In genomic region chr9:81162361-81162760, GRCh38 we compare ENCODE assay signal across 23 cellular contexts.
DNase-seq lines count a peak whose midpoint lies in the region; ATAC-seq, FAIRE-seq and TF ChIP-seq lines count a peak whose summit lies in the region.
"Had no signal": no experiment of that assay in that cellular context is flagged by ENCODE, and none has a peak within 500 bp of the region (broad histone marks: within the 10 kb centered on the region; RNA-seq: fewer than 3 reads in every experiment).

No MANE protein-coding gene starts in this region.

- intact Hi-C loops in HepG2 (cut with micrococcal nuclease; ENCODE audit: unreplicated experiment) (no loop called here), right lobe of liver (cut with DNase I) (no loop called here)

- no peak for DNase-seq in HepG2 (ENCODE audit: low spot score)
- DNase-seq in right lobe of liver: no peak
- DNase-seq in NCI-H226: peak; percentile 19
- DNase-seq in WTC11 (ENCODE audit: low spot score): no peak
- DNase-seq in neural progenitor cell (ENCODE audit: low spot score): no peak
- no peak for DNase-seq in stimulated activated CD4-positive, alpha-beta T cell treated with anti-CD3 and anti-CD28 coated beads, Interleukin-2, amount 100 ng/mL, for 24 hours
- no peak for DNase-seq in DMS 273 treated with DMSO at 0.1 percent for 48 hours (lab: John Stamatoyannopoulos, UW)
- DNase-seq in GM10248 (ENCODE audit: extremely low spot score): no peak
- DNase-seq: 8988T; ACHN; BE2C; CD4-positive, alpha-beta T cell; CD8-positive, alpha-beta T cell; COR-L47; DMS79 treated with DMSO at 0.1 percent for 48 hours; GF-D8 had no signal

- H3K79me2 ChIP-seq in HepG2 (ENCODE audit: insufficient read depth, low read length) (no peaks in the 10 kb centered on the region), neural progenitor cell (ENCODE audit: low read depth) (no peaks in the 10 kb centered on the region)

- TF ChIP-seq EP300 in HepG2 (IDR thresholded peaks at IDR 0.05; ENCODE audit: low read depth in 2 of 2, low read length in 2 of 2) (no peak), HepG2 (CRISPR knock-in tag; IDR thresholded peaks at IDR 0.05; ENCODE audit: borderline replicate concordance) (no peak)

- 2% methylated on average over 7 of the region's 11 CpGs for whole genome bisulfite sequencing in HepG2 (ENCODE audit: low lambda C conversion rate)
- 75% methylated on average over 4 of the region's 11 CpGs for WGBS in right lobe of liver (ENCODE audit: insufficient coverage, low coverage, low lambda C conversion rate, missing lambda C conversion rate)

- no TSS peak for BruUV-seq in HepG2 (replicated peaks; lab: Mats Ljungman, UMichigan)

- H3K4me1 Mint-ChIP-seq in WTC11 (peaks cover 10% of the 10 kb centered on the region), neural progenitor cell (no peaks in the 10 kb centered on the region)

- H3K4me2 ChIP-seq in HepG2 (ENCODE audit: low read depth, low read length): no peak overlapping the region
- H3K4me2 ChIP-seq in neural progenitor cell: no peak overlapping the region
- H3K4me2 ChIP-seq: BLaER1 had no signal

- CTCF ChIA-PET in HepG2 (lab: Yijun Ruan, JAX; ENCODE audit: low intra/inter-chr PET ratio, low total read pairs): no interaction called here
- CTCF ChIA-PET in WTC11 (lab: Charles Lee): no interaction called here
- CTCF ChIA-PET in GM10248 (lab: Yijun Ruan, JAX): no interaction called here

- H3K4me3 ChIP-seq in HepG2 (replicated peaks in 1 of 3; ENCODE audit: insufficient read depth in 1 of 3, low read depth in 2 of 3, low read length in 3 of 3) (no peak overlapping the region), right lobe of liver (no peak overlapping the region), neural progenitor cell (no peak overlapping the region)
- H3K4me3 ChIP-seq: BLaER1, GM12878 had no signal

- TF ChIP-seq POLR2A in HepG2 (IDR thresholded peaks at IDR 0.05; ENCODE audit: insufficient read depth in 1 of 2, low read depth in 2 of 2, low read length in 2 of 2): no peak
- no peak for TF ChIP-seq POLR2A in right lobe of liver (IDR thresholded peaks at IDR 0.05)

- no peak overlapping the region for H3K9ac ChIP-seq in HepG2 (ENCODE audit: insufficient read depth, low read depth, low read length)
- H3K9ac ChIP-seq in neural progenitor cell: no peak overlapping the region
- H3K9ac ChIP-seq: BLaER1 had no signal

- H3K4me1 ChIP-seq in HepG2 (ENCODE audit: insufficient read depth, low read length): no peaks in the 10 kb centered on the region
- no peaks in the 10 kb centered on the region for H3K4me1 ChIP-seq in right lobe of liver
- H3K4me1 ChIP-seq in neural progenitor cell: no peaks in the 10 kb centered on the region
- H3K4me1 ChIP-seq: BE2C, BLaER1 had no signal

- no peaks in the 10 kb centered on the region for H3K9me3 ChIP-seq in HepG2 (ENCODE audit: low read length)
- no peaks in the 10 kb centered on the region for H3K9me3 ChIP-seq in right lobe of liver
- no peaks in the 10 kb centered on the region for H3K9me3 ChIP-seq in neural progenitor cell (ENCODE audit: low read depth)
- H3K9me3 ChIP-seq: BE2C had no signal

- H3K36me3 ChIP-seq in HepG2 (replicated peaks in 1 of 2; ENCODE audit: control insufficient read depth in 1 of 2, insufficient read depth in 2 of 2, low read length in 2 of 2) (no peaks in the 10 kb centered on the region), right lobe of liver (no peaks in the 10 kb centered on the region), neural progenitor cell (no peaks in the 10 kb centered on the region)
- H3K36me3 ChIP-seq: BE2C, BLaER1 had no signal

- H3K27ac Mint-ChIP-seq in WTC11 (no peak overlapping the region), neural progenitor cell (no peak overlapping the region)
- H3K27ac Mint-ChIP-seq: CD4-positive, alpha-beta T cell; CD8-positive, alpha-beta T cell had no signal

- no peaks in the 10 kb centered on the region for H3K27me3 ChIP-seq in HepG2 (ENCODE audit: control insufficient read depth in 1 of 2, insufficient read depth in 2 of 2, low read length in 2 of 2)
- H3K27me3 ChIP-seq in right lobe of liver: no peaks in the 10 kb centered on the region
- H3K27me3 ChIP-seq in neural progenitor cell: no peaks in the 10 kb centered on the region
- H3K27me3 ChIP-seq: BE2C, BLaER1 had no signal

- H3K9me3 Mint-ChIP-seq in WTC11 (peaks cover 18% of the 10 kb centered on the region), neural progenitor cell (peaks cover 17% of the 10 kb centered on the region)

- ATAC-seq in HepG2: no peak
- no peak for ATAC-seq in right lobe of liver
- ATAC-seq in WTC11: no peak
- ATAC-seq: CD8-positive, alpha-beta T cell; GM12878 had no signal

- FAIRE-seq in HepG2 (lab: Jason Lieb, UNC): no peak
- FAIRE-seq: A204.1, G401.6, GM12878, GM12892, GM18507 had no signal

- H3K27me3 Mint-ChIP-seq in WTC11 (ENCODE audit: low read depth) (no peaks in the 10 kb centered on the region), neural progenitor cell (ENCODE audit: insufficient read depth, low read depth) (peaks cover 6% of the 10 kb centered on the region)
- H3K27me3 Mint-ChIP-seq: CD4-positive, alpha-beta T cell had no signal

- H2AFZ ChIP-seq in HepG2 (ENCODE audit: low read length) (no peak overlapping the region), neural progenitor cell (replicated peaks) (peak overlapping the region; percentile 10)

- H3K4me3 Mint-ChIP-seq in WTC11 (no peak overlapping the region), neural progenitor cell (no peak overlapping the region)
- H3K4me3 Mint-ChIP-seq: CD4-positive, alpha-beta T cell; CD8-positive, alpha-beta T cell had no signal

- H4K20me1 ChIP-seq in HepG2 (ENCODE audit: insufficient read depth, low read length) (no peaks in the 10 kb centered on the region), neural progenitor cell (ENCODE audit: low read depth) (no peaks in the 10 kb centered on the region)
- H4K20me1 ChIP-seq: BLaER1 had no signal

- TF ChIP-seq CTCF in HepG2 (CRISPR knock-in tag; IDR thresholded peaks at IDR 0.05): no peak
- TF ChIP-seq CTCF in right lobe of liver (IDR thresholded peaks at IDR 0.05): no peak
- TF ChIP-seq CTCF in WTC11 (IDR thresholded peaks at IDR 0.05): no peak
- no peak for TF ChIP-seq CTCF in neural progenitor cell (IDR thresholded peaks at IDR 0.05)
- no peak for TF ChIP-seq CTCF in GM10248 (IDR thresholded peaks at IDR 0.05; ENCODE audit: control extremely low read depth, extremely low read depth, low read depth, missing control alignments)

- POLR2A ChIA-PET in HepG2 (lab: Yijun Ruan, JAX): no interaction called here
- POLR2A ChIA-PET in WTC11 (lab: Charles Lee): no interaction called here
- POLR2A ChIA-PET in GM10248 (lab: Yijun Ruan, JAX): no interaction called here

- H3K36me3 Mint-ChIP-seq in WTC11 (no peaks in the 10 kb centered on the region), neural progenitor cell (no peaks in the 10 kb centered on the region)
- H3K36me3 Mint-ChIP-seq: CD8-positive, alpha-beta T cell had no signal

- H3F3A ChIP-seq in neural progenitor cell (ENCODE audit: low read depth): no peaks in the 10 kb centered on the region

- TF ChIP-seq RAD21 in HepG2 (CRISPR knock-in tag; IDR thresholded peaks at IDR 0.05): no peak

- no peak overlapping the region for H3K27ac ChIP-seq in HepG2 (ENCODE audit: extremely low read length, insufficient read depth, low read length)
- H3K27ac ChIP-seq in right lobe of liver: no peak overlapping the region
- no peak overlapping the region for H3K27ac ChIP-seq in neural progenitor cell
- H3K27ac ChIP-seq: BLaER1, C4-2B had no signal

- in situ Hi-C loops in HepG2 (cut with HindIII; ENCODE audit: extremely low pct_ligation_motif_present, low pct_unique_long_range_greater_than_20kb): no loop called here

TF ChIP-seq in HepG2, 621 proteins besides CTCF, POLR2A, EP300 and RAD21:
- TF ChIP-seq ZNF33B (CRISPR knock-in tag; IDR thresholded peaks at IDR 0.05): no peak
- TF ChIP-seq ATF4 (CRISPR knock-in tag; IDR thresholded peaks at IDR 0.05): peak in 1 of 2 experiments; percentile 87; a peak in 2 of 4 replicates
- no peak for TF ChIP-seq ZNF570 (CRISPR knock-in tag; IDR thresholded peaks at IDR 0.05; ENCODE audit: borderline replicate concordance)
- TF ChIP-seq CEBPB (IDR thresholded peaks at IDR 0.05; ENCODE audit: borderline replicate concordance, low read depth, low read length): peak; percentile 47; the same call in 1 of the 2 replicates

TF ChIP-seq in WTC11, 78 proteins besides CTCF, POLR2A, EP300 and RAD21 (continues in another document):
- TF ChIP-seq SMAD3 (CRISPR knock-in tag; IDR thresholded peaks at IDR 0.05; ENCODE audit: borderline replicate concordance) (no peak), GABPB1 (CRISPR knock-in tag; IDR thresholded peaks at IDR 0.05) (peak; percentile 89), ARID4B (CRISPR knock-in tag; IDR thresholded peaks at IDR 0.05; ENCODE audit: borderline replicate concordance) (no peak)
- TF ChIP-seq, protein P1, sequence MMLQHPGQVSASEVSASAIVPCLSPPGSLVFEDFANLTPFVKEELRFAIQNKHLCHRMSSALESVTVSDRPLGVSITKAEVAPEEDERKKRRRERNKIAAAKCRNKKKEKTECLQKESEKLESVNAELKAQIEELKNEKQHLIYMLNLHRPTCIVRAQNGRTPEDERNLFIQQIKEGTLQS (CRISPR knock-in tag; conservative IDR thresholded peaks at IDR 0.05): no peak

Comparison
In these comparisons a context has a peak if more than half of its experiments do, and no peak if none do; other contexts are left out.
1. Of the 50 proteins assayed by ChIP-seq in both HepG2 and WTC11: peak only in HepG2: none; only in WTC11: GABPB1; in both: none; in neither: 49.